ENCODE assay signal across 1 cellular context in the genomic region with DNA sequence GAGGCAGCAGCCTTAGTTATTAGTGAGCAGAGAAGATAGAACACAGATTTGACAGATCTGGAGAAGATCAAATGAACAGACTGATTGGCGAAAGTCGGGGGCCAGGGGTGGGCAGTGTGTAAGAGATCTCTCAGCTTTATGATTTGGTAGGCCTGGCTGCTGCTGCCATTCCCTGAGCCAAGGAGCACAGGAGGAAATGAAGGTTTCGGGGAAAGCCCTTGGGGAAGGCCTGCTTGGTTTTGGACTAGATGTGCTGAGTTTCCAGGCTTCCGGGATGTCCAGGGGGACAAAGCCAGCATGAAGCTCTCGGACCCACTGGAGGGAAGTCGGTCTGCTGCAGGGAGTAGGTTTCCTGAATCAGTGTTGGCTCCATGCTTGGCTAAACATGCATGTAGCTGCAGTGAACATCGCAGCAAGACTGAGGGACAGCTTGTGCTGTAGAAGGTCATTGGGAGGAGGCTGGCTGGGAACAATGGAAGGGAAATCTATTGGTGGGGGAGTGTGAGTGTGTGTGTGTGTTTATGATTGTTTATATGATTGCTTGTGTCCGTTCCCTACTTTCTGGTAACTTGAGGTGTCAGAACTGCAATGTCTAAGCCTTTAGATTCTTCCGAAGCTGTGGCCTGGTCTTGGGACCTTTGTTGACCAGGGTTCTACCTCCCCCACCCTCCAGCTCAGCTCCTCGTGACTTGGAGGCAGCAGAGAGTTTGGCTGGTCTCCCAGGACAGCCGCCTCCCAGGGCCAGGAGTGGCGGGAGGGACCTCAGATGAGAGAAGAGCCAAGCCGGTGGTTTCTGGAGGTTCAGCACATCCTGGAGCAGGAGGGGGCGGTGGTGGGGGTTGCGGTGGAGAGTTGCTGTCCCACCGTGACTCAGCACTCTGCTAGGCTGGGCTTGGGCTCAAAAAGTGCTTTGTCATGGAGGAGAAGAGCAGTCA.
A peak's percentile ranks its signal among the peaks of the same experiment; 100 is the strongest.
TF ChIP-seq lines count a peak whose summit lies in the region.

No MANE protein-coding gene starts in this region.

TF ChIP-seq in A549, 52 proteins besides CTCF, POLR2A, EP300 and RAD21 (continued from another document):
- peak; percentile 39; the same call in 1 of the 2 replicates for TF ChIP-seq HOXB5 (CRISPR knock-in tag; IDR thresholded peaks at IDR 0.05)
- TF ChIP-seq SREBF2 (IDR thresholded peaks at IDR 0.05), result no peak
- no peak for TF ChIP-seq KDM1A (IDR thresholded peaks at IDR 0.05; ENCODE audit: low read depth)
- TF ChIP-seq GATA3 (IDR thresholded peaks at IDR 0.05; ENCODE audit: borderline replicate concordance), result peak; percentile 60; the same call in 1 of the 2 replicates
- TF ChIP-seq, protein P1, sequence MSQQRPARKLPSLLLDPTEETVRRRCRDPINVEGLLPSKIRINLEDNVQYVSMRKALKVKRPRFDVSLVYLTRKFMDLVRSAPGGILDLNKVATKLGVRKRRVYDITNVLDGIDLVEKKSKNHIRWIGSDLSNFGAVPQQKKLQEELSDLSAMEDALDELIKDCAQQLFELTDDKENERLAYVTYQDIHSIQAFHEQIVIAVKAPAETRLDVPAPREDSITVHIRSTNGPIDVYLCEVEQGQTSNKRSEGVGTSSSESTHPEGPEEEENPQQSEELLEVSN (IDR thresholded peaks at IDR 0.05; ENCODE audit: borderline replicate concordance, low read depth), result peak; percentile 71
- no peak for TF ChIP-seq EHMT2 (IDR thresholded peaks at IDR 0.05; ENCODE audit: low read depth)
- peak; percentile 60; the same call in 1 of the 2 replicates for TF ChIP-seq TP53 (CRISPR knock-in tag; IDR thresholded peaks at IDR 0.05)
- peak; percentile 44 for TF ChIP-seq CHD2 (IDR thresholded peaks at IDR 0.05; ENCODE audit: low read length, partially characterized antibody)
- peak; percentile 36; the same call in 1 of the 2 replicates for TF ChIP-seq FOXS1 (CRISPR knock-in tag; IDR thresholded peaks at IDR 0.05)
- TF ChIP-seq, protein P2, sequence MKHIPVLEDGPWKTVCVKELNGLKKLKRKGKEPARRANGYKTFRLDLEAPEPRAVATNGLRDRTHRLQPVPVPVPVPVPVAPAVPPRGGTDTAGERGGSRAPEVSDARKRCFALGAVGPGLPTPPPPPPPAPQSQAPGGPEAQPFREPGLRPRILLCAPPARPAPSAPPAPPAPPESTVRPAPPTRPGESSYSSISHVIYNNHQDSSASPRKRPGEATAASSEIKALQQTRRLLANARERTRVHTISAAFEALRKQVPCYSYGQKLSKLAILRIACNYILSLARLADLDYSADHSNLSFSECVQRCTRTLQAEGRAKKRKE (CRISPR knock-in tag; IDR thresholded peaks at IDR 0.05; ENCODE audit: low read depth), result peak; percentile 37; the same call in 1 of the 2 replicates
- TF ChIP-seq ESRRA (IDR thresholded peaks at IDR 0.05; ENCODE audit: borderline replicate concordance, low read length), result 0 out of 2 replicates have a peak, but pooled peaks have one; percentile 4
- TF ChIP-seq RARB (CRISPR knock-in tag; IDR thresholded peaks at IDR 0.05), result peak; percentile 57; the same call in 1 of the 2 replicates
- peak; percentile 59; the same call in 1 of the 2 replicates for TF ChIP-seq FOSL2 (IDR thresholded peaks at IDR 0.05)
- TF ChIP-seq FOSL2 (CRISPR knock-in tag; IDR thresholded peaks at IDR 0.05), result peak; percentile 90
- TF ChIP-seq RNF2 (IDR thresholded peaks at IDR 0.05; ENCODE audit: borderline replicate concordance, low read depth), result no peak
- TF ChIP-seq EHF (CRISPR knock-in tag; IDR thresholded peaks at IDR 0.05), result peak; percentile 54; the same call in 1 of the 2 replicates
- peak; percentile 55; the same call in 1 of the 2 replicates for TF ChIP-seq MYC (IDR thresholded peaks at IDR 0.05; ENCODE audit: borderline replicate concordance, low read length)
- peak in 1 of 2 experiments; percentile 31; a peak in 1 of 4 replicates for TF ChIP-seq CEBPB (IDR thresholded peaks at IDR 0.05)
- TF ChIP-seq, protein P3, sequence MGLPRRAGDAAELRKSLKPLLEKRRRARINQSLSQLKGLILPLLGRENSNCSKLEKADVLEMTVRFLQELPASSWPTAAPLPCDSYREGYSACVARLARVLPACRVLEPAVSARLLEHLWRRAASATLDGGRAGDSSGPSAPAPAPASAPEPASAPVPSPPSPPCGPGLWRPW (IDR thresholded peaks at IDR 0.05), result peak; percentile 56
- peak; percentile 99 for TF ChIP-seq NFE2L2 (conservative IDR thresholded peaks at IDR 0.05; ENCODE audit: low read length)
- TF ChIP-seq HOXB13 (CRISPR knock-in tag; IDR thresholded peaks at IDR 0.05; ENCODE audit: low read depth), result peak; percentile 92
- peak; percentile 91 to 93 for TF ChIP-seq JUN (IDR thresholded peaks at IDR 0.05)
- TF ChIP-seq, protein P4, sequence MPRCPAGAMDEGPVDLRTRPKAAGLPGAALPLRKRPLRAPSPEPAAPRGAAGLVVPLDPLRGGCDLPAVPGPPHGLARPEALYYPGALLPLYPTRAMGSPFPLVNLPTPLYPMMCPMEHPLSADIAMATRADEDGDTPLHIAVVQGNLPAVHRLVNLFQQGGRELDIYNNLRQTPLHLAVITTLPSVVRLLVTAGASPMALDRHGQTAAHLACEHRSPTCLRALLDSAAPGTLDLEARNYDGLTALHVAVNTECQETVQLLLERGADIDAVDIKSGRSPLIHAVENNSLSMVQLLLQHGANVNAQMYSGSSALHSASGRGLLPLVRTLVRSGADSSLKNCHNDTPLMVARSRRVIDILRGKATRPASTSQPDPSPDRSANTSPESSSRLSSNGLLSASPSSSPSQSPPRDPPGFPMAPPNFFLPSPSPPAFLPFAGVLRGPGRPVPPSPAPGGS (IDR thresholded peaks at IDR 0.05), result peak; percentile 79
- TF ChIP-seq MAFK (IDR thresholded peaks at IDR 0.05; ENCODE audit: partially characterized antibody), result peak; percentile 99
- TF ChIP-seq HEYL (CRISPR knock-in tag; IDR thresholded peaks at IDR 0.05), result peak; percentile 68; the same call in 1 of the 2 replicates
- TF ChIP-seq CHD4 (IDR thresholded peaks at IDR 0.05; ENCODE audit: borderline replicate concordance), result no peak
- TF ChIP-seq RFX5 (IDR thresholded peaks at IDR 0.05), result no peak
- TF ChIP-seq JUNB (IDR thresholded peaks at IDR 0.05), result peak; percentile 65
- peak; percentile 60 for TF ChIP-seq SMC3 (IDR thresholded peaks at IDR 0.05)
- no peak for TF ChIP-seq HOXA7 (CRISPR knock-in tag; IDR thresholded peaks at IDR 0.05)
- TF ChIP-seq ZSCAN20 (CRISPR knock-in tag; IDR thresholded peaks at IDR 0.05), result peak; percentile 51; the same call in 1 of the 2 replicates
TF ChIP-seq in A549: peak in this region for 28.
